ENCODE assay signal across 11 cellular contexts in genomic region chr9:16627967-16628366, GRCh38.
A peak's percentile ranks its signal among the peaks of the same experiment; 100 is the strongest.
DNase-seq lines count a peak whose midpoint lies in the region; ATAC-seq and TF ChIP-seq lines count a peak whose summit lies in the region.
"Had no signal": no experiment of that assay in that cellular context is flagged by ENCODE, and none has a peak within 500 bp of the region (broad histone marks: within the 10 kb centered on the region; RNA-seq: fewer than 3 reads in every experiment).

No MANE protein-coding gene starts in this region.

- peak; percentile 94 for DNase-seq in AG09309 (ENCODE audit: low read depth)
- peak; percentile 93 for DNase-seq in MG63
- peak; percentile 3 to 88 for DNase-seq in dermis microvascular lymphatic vessel endothelial cell (ENCODE audit: low read depth in 2 of 2)
- DNase-seq in myocyte (ENCODE audit: low read depth), result peak; percentile 92
- no peak for DNase-seq in SIG-M5 (lab: John Stamatoyannopoulos, UW)
- no peak for DNase-seq in T-helper 2 cell treated with Interferon-gamma antibody and Interleukin-4, amounts not matched to agents 5 μg/mL and 100 μg/mL, for 36 hours (ENCODE audit: low spot score)
- no peak for DNase-seq in NCI-H345 (lab: John Stamatoyannopoulos, UW)
- DNase-seq: COR-L47; stimulated activated CD4-positive, alpha-beta T cell treated with anti-CD3 and anti-CD28 coated beads, Interleukin-4, amount 100 ng/mL, for 24 hours; SW 1271 had no signal

- H3K4me3 ChIP-seq in AG09309 (ENCODE audit: control insufficient read depth, low read depth, low read length), result no peak overlapping the region
- peak overlapping the region; percentile 1; the same call in 1 of the 2 replicates for H3K4me3 ChIP-seq in MG63

- no peak overlapping the region for H3K27ac Mint-ChIP-seq in T-helper 2 cell treated with Interferon-gamma antibody and Interleukin-4, amounts not matched to agents 5 μg/mL and 100 μg/mL, for 36 hours

- H3K4me3 Mint-ChIP-seq in T-helper 2 cell treated with Interferon-gamma antibody and Interleukin-4, amounts not matched to agents 5 μg/mL and 100 μg/mL, for 36 hours, result no peak overlapping the region

- peaks cover 9% of the 10 kb centered on the region for H3K9me3 Mint-ChIP-seq in T-helper 2 cell treated with Interferon-gamma antibody and Interleukin-4, amounts not matched to agents 5 μg/mL and 100 μg/mL, for 36 hours

- no peaks in the 10 kb centered on the region for H3K27me3 Mint-ChIP-seq in T-helper 2 cell treated with Interferon-gamma antibody and Interleukin-4, amounts not matched to agents 5 μg/mL and 100 μg/mL, for 36 hours (ENCODE audit: low read depth)

- no peak for TF ChIP-seq CTCF in AG09309 (IDR thresholded peaks at IDR 0.05; ENCODE audit: control insufficient read depth, insufficient read depth, low read depth, low read length, missing control alignments)

- H3K4me1 Mint-ChIP-seq in T-helper 2 cell treated with Interferon-gamma antibody and Interleukin-4, amounts not matched to agents 5 μg/mL and 100 μg/mL, for 36 hours (ENCODE audit: low read depth), result no peaks in the 10 kb centered on the region

- ATAC-seq in HG03439 (IDR thresholded peaks at IDR 0.05; ENCODE audit: unreplicated experiment), result no peak

- H3K36me3 ChIP-seq in MG63, result no peaks in the 10 kb centered on the region

- no peaks in the 10 kb centered on the region for H3K27me3 ChIP-seq in MG63

- H3K9me3 ChIP-seq in MG63, result no peaks in the 10 kb centered on the region

- H3K36me3 Mint-ChIP-seq in T-helper 2 cell treated with Interferon-gamma antibody and Interleukin-4, amounts not matched to agents 5 μg/mL and 100 μg/mL, for 36 hours (ENCODE audit: low read depth), result no peaks in the 10 kb centered on the region

Comparison
In these comparisons a context has a peak if more than half of its experiments do, and no peak if none do; other contexts are left out.
1. DNase-seq: peak in AG09309 (single experiment), MG63 (single experiment), dermis microvascular lymphatic vessel endothelial cell (2 of 2) and myocyte (single experiment); none in SIG-M5 (single experiment), T-helper 2 cell treated with Interferon-gamma antibody and Interleukin-4, amounts not matched to agents 5 μg/mL and 100 μg/mL, for 36 hours (single experiment) and NCI-H345 (single experiment).